1 cellular context compared by ENCODE assay signal in the genomic region with DNA sequence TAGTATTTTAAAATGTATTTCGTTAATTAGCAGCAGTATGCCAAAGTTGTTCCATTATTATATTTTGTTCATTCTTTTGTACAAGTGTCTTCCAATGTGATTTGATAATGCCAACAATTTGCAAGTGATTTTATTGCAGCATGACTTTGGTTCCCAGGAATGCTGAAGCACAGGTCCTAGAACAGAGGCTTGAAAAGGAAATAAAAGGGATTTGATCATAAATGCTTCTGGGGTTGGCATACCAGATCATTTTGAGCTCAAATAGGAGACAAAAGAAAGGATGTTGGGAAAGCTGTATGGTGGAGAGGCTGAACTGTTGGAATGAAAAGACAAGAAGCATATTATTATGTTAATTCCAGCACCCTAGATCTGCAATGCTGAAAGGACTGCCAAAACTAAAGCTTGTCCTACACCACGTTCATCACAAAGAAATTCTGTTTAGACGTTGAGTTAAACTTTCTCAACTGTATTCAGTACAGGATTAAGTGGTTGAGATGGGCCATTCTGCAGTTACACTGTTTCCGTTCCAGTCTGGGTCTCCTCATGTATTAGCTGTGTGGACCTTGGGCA.
TF ChIP-seq lines count a peak whose summit lies in the region.

No MANE protein-coding gene starts in this region.

TF ChIP-seq in GM23338, 12 proteins besides CTCF, POLR2A, EP300 and RAD21:
- TF ChIP-seq CREB1 (CRISPR knock-in tag; IDR thresholded peaks at IDR 0.05; ENCODE audit: low read depth) (no peak), ZNF331 (CRISPR knock-in tag; IDR thresholded peaks at IDR 0.05; ENCODE audit: low read depth) (no peak), ZNF462 (CRISPR knock-in tag; IDR thresholded peaks at IDR 0.05) (no peak), NANOG (IDR thresholded peaks at IDR 0.05; ENCODE audit: borderline replicate concordance) (no peak), JUNB (IDR thresholded peaks at IDR 0.05; ENCODE audit: unreplicated experiment) (no peak), EZH2 (IDR thresholded peaks at IDR 0.05; ENCODE audit: low read depth, unreplicated experiment) (no peak), STAT1 (IDR thresholded peaks at IDR 0.05; ENCODE audit: unreplicated experiment) (no peak), EZH2phosphoT487 (IDR thresholded peaks at IDR 0.05; ENCODE audit: unreplicated experiment) (no peak), POLR2AphosphoS5 (IDR thresholded peaks at IDR 0.05; ENCODE audit: low read depth) (no peak), ZNF114 (CRISPR knock-in tag; IDR thresholded peaks at IDR 0.05) (no peak)
- TF ChIP-seq, protein P1, sequence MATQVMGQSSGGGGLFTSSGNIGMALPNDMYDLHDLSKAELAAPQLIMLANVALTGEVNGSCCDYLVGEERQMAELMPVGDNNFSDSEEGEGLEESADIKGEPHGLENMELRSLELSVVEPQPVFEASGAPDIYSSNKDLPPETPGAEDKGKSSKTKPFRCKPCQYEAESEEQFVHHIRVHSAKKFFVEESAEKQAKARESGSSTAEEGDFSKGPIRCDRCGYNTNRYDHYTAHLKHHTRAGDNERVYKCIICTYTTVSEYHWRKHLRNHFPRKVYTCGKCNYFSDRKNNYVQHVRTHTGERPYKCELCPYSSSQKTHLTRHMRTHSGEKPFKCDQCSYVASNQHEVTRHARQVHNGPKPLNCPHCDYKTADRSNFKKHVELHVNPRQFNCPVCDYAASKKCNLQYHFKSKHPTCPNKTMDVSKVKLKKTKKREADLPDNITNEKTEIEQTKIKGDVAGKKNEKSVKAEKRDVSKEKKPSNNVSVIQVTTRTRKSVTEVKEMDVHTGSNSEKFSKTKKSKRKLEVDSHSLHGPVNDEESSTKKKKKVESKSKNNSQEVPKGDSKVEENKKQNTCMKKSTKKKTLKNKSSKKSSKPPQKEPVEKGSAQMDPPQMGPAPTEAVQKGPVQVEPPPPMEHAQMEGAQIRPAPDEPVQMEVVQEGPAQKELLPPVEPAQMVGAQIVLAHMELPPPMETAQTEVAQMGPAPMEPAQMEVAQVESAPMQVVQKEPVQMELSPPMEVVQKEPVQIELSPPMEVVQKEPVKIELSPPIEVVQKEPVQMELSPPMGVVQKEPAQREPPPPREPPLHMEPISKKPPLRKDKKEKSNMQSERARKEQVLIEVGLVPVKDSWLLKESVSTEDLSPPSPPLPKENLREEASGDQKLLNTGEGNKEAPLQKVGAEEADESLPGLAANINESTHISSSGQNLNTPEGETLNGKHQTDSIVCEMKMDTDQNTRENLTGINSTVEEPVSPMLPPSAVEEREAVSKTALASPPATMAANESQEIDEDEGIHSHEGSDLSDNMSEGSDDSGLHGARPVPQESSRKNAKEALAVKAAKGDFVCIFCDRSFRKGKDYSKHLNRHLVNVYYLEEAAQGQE (IDR thresholded peaks at IDR 0.05; ENCODE audit: unreplicated experiment) = no peak
- TF ChIP-seq, protein P2, sequence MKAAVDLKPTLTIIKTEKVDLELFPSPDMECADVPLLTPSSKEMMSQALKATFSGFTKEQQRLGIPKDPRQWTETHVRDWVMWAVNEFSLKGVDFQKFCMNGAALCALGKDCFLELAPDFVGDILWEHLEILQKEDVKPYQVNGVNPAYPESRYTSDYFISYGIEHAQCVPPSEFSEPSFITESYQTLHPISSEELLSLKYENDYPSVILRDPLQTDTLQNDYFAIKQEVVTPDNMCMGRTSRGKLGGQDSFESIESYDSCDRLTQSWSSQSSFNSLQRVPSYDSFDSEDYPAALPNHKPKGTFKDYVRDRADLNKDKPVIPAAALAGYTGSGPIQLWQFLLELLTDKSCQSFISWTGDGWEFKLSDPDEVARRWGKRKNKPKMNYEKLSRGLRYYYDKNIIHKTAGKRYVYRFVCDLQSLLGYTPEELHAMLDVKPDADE (IDR thresholded peaks at IDR 0.05) = no peak
